Comparison of ENCODE assay signal across 12 cellular contexts in genomic region chr4:113383111-113383785, GRCh38.
A peak's percentile ranks its signal among the peaks of the same experiment; 100 is the strongest.
DNase-seq lines count a peak whose midpoint lies in the region; ATAC-seq and TF ChIP-seq lines count a peak whose summit lies in the region.
"Had no signal": no experiment of that assay in that cellular context is flagged by ENCODE, and none has a peak within 500 bp of the region (broad histone marks: within the 10 kb centered on the region; RNA-seq: fewer than 3 reads in every experiment).

No MANE protein-coding gene starts in this region.

- H3K4me3 ChIP-seq in uterus: no peak overlapping the region
- H3K4me3 ChIP-seq: smooth muscle cell had no signal

- DNase-seq in HT1080 (ENCODE audit: low read depth) (peak; percentile 77), cerebellum (ENCODE audit: low spot score) (peak; percentile 34), iris pigment epithelial cell (ENCODE audit: low read depth) (peak; percentile 45), uterus (peak in 1 of 2 donors; percentile 26), T-cell (no peak), HuH-7 (ENCODE audit: low spot score) (no peak), left colon (no peak)
- DNase-seq: NCI-H345, SIG-M5 had no signal

- H3K27ac ChIP-seq in uterus: peak overlapping the region; percentile 5 to 30

- no peaks in the 10 kb centered on the region for H3K36me3 Mint-ChIP-seq in T-cell
- H3K36me3 Mint-ChIP-seq: activated naive CD4-positive, alpha-beta T cell treated with anti-CD3 and anti-CD28 coated beads, Interleukin-2, amount 50 U/mL, for 24 hours had no signal

- H3K9me3 ChIP-seq in uterus: no peaks in the 10 kb centered on the region

- H3K9me3 Mint-ChIP-seq in T-cell: no peaks in the 10 kb centered on the region
- H3K9me3 Mint-ChIP-seq: activated naive CD4-positive, alpha-beta T cell treated with anti-CD3 and anti-CD28 coated beads, Interleukin-2, amount 50 U/mL, for 24 hours had no signal

- no peak for TF ChIP-seq CTCF in uterus (IDR thresholded peaks at IDR 0.05)

- no peaks in the 10 kb centered on the region for H3K4me1 ChIP-seq in uterus

- intact Hi-C loops in uterus (cut with DNase I; ENCODE audit: low total_unique reads): no loop called here
- intact Hi-C loops in left colon (cut with DNase I, micrococcal nuclease): no loop called here

- POLR2A ChIA-PET in T-cell (lab: Charles Lee): no interaction called here

- TF ChIP-seq POLR2A in uterus (IDR thresholded peaks at IDR 0.05): no peak

- CTCF ChIA-PET in T-cell (lab: Charles Lee): no interaction called here

- H3K27me3 Mint-ChIP-seq in T-cell: peaks cover 0 to 5% of the 10 kb centered on the region in 2 donors

- H3K4me1 Mint-ChIP-seq in T-cell: peaks cover 0 to 2% (median 2%) of the 10 kb centered on the region in 3 donors

- H3K4me3 Mint-ChIP-seq in T-cell: no peak overlapping the region
- H3K4me3 Mint-ChIP-seq: activated naive CD4-positive, alpha-beta T cell treated with anti-CD3 and anti-CD28 coated beads, Interleukin-2, amount 50 U/mL, for 24 hours; mesothelial cell of epicardium had no signal

- H3K27ac Mint-ChIP-seq in T-cell: no peak overlapping the region
- H3K27ac Mint-ChIP-seq: mesothelial cell of epicardium had no signal

- no peaks in the 10 kb centered on the region for H3K36me3 ChIP-seq in uterus

- H3K27me3 ChIP-seq in uterus: no peaks in the 10 kb centered on the region

- ATAC-seq in T-cell (replicated peaks in 1 of 4) (no peak), left colon (no peak)

Comparison
In these comparisons a context has a peak if more than half of its experiments do, and no peak if none do; other contexts are left out.
1. DNase-seq: peak in HT1080 (single experiment), cerebellum (single experiment) and iris pigment epithelial cell (single experiment); none in T-cell (0 of 34), HuH-7 (single experiment) and left colon (0 of 2).